In the genomic region with DNA sequence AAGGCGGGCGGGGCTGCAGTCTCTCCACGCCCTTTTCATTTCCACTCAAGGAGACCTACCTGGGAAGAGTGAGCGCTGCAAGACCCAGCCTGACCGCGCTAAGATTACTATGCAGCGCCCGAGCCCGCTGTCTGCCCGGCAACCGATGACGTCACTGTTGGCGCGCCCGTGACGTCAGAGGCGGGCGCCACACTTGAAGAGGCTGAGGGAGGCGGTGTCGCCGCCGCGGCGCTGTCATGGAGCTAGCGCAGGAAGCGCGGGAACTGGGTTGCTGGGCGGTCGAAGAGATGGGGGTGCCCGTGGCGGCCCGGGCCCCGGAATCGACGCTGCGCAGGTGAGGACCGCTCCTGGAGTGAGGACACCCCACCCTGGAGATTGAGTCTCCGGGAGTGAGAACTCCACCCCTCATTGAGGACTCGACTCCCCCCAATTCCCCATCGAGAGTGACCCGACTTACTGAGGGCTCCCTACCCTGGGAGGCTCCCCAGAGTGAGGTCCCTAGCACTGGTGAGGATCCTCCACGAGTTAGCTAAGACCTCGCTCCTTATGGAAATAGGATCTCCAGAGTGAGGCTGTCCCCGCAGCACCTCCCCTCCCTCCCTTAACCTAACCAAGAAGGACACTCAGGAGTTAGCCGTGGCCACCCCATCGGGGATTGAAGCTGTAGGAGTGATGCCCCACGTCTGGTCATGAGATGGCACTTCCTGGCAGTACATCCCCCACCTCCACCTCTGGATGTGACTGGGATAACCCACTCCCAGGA, we compare ENCODE assay signal across 1 cellular context.
TF ChIP-seq lines count a peak whose summit lies in the region.

A gene with protein sequence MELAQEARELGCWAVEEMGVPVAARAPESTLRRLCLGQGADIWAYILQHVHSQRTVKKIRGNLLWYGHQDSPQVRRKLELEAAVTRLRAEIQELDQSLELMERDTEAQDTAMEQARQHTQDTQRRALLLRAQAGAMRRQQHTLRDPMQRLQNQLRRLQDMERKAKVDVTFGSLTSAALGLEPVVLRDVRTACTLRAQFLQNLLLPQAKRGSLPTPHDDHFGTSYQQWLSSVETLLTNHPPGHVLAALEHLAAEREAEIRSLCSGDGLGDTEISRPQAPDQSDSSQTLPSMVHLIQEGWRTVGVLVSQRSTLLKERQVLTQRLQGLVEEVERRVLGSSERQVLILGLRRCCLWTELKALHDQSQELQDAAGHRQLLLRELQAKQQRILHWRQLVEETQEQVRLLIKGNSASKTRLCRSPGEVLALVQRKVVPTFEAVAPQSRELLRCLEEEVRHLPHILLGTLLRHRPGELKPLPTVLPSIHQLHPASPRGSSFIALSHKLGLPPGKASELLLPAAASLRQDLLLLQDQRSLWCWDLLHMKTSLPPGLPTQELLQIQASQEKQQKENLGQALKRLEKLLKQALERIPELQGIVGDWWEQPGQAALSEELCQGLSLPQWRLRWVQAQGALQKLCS (plus strand): TSS at position 177 of the 763 bp plus-strand sequence. CDS start 60 bp downstream, at position 237.

TF ChIP-seq in K562, 482 proteins besides CTCF, POLR2A, EP300 and RAD21 (continued from another document and continues in another):
- TF ChIP-seq, protein P1, sequence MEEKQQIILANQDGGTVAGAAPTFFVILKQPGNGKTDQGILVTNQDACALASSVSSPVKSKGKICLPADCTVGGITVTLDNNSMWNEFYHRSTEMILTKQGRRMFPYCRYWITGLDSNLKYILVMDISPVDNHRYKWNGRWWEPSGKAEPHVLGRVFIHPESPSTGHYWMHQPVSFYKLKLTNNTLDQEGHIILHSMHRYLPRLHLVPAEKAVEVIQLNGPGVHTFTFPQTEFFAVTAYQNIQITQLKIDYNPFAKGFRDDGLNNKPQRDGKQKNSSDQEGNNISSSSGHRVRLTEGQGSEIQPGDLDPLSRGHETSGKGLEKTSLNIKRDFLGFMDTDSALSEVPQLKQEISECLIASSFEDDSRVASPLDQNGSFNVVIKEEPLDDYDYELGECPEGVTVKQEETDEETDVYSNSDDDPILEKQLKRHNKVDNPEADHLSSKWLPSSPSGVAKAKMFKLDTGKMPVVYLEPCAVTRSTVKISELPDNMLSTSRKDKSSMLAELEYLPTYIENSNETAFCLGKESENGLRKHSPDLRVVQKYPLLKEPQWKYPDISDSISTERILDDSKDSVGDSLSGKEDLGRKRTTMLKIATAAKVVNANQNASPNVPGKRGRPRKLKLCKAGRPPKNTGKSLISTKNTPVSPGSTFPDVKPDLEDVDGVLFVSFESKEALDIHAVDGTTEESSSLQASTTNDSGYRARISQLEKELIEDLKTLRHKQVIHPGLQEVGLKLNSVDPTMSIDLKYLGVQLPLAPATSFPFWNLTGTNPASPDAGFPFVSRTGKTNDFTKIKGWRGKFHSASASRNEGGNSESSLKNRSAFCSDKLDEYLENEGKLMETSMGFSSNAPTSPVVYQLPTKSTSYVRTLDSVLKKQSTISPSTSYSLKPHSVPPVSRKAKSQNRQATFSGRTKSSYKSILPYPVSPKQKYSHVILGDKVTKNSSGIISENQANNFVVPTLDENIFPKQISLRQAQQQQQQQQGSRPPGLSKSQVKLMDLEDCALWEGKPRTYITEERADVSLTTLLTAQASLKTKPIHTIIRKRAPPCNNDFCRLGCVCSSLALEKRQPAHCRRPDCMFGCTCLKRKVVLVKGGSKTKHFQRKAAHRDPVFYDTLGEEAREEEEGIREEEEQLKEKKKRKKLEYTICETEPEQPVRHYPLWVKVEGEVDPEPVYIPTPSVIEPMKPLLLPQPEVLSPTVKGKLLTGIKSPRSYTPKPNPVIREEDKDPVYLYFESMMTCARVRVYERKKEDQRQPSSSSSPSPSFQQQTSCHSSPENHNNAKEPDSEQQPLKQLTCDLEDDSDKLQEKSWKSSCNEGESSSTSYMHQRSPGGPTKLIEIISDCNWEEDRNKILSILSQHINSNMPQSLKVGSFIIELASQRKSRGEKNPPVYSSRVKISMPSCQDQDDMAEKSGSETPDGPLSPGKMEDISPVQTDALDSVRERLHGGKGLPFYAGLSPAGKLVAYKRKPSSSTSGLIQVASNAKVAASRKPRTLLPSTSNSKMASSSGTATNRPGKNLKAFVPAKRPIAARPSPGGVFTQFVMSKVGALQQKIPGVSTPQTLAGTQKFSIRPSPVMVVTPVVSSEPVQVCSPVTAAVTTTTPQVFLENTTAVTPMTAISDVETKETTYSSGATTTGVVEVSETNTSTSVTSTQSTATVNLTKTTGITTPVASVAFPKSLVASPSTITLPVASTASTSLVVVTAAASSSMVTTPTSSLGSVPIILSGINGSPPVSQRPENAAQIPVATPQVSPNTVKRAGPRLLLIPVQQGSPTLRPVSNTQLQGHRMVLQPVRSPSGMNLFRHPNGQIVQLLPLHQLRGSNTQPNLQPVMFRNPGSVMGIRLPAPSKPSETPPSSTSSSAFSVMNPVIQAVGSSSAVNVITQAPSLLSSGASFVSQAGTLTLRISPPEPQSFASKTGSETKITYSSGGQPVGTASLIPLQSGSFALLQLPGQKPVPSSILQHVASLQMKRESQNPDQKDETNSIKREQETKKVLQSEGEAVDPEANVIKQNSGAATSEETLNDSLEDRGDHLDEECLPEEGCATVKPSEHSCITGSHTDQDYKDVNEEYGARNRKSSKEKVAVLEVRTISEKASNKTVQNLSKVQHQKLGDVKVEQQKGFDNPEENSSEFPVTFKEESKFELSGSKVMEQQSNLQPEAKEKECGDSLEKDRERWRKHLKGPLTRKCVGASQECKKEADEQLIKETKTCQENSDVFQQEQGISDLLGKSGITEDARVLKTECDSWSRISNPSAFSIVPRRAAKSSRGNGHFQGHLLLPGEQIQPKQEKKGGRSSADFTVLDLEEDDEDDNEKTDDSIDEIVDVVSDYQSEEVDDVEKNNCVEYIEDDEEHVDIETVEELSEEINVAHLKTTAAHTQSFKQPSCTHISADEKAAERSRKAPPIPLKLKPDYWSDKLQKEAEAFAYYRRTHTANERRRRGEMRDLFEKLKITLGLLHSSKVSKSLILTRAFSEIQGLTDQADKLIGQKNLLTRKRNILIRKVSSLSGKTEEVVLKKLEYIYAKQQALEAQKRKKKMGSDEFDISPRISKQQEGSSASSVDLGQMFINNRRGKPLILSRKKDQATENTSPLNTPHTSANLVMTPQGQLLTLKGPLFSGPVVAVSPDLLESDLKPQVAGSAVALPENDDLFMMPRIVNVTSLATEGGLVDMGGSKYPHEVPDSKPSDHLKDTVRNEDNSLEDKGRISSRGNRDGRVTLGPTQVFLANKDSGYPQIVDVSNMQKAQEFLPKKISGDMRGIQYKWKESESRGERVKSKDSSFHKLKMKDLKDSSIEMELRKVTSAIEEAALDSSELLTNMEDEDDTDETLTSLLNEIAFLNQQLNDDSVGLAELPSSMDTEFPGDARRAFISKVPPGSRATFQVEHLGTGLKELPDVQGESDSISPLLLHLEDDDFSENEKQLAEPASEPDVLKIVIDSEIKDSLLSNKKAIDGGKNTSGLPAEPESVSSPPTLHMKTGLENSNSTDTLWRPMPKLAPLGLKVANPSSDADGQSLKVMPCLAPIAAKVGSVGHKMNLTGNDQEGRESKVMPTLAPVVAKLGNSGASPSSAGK (IDR thresholded peaks at IDR 0.05), result peak; percentile 90
- TF ChIP-seq, protein P2, sequence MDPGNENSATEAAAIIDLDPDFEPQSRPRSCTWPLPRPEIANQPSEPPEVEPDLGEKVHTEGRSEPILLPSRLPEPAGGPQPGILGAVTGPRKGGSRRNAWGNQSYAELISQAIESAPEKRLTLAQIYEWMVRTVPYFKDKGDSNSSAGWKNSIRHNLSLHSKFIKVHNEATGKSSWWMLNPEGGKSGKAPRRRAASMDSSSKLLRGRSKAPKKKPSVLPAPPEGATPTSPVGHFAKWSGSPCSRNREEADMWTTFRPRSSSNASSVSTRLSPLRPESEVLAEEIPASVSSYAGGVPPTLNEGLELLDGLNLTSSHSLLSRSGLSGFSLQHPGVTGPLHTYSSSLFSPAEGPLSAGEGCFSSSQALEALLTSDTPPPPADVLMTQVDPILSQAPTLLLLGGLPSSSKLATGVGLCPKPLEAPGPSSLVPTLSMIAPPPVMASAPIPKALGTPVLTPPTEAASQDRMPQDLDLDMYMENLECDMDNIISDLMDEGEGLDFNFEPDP (CRISPR knock-in tag; IDR thresholded peaks at IDR 0.05), result 0 out of 2 replicates have a peak, but pooled peaks have one; percentile 72
- TF ChIP-seq CCNT2 (IDR thresholded peaks at IDR 0.05; ENCODE audit: borderline replicate concordance, extremely low read depth, insufficient read length, low read depth, low read length) (no peak), FOXA3 (CRISPR knock-in tag; conservative IDR thresholded peaks at IDR 0.05 in 1 of 2, IDR thresholded peaks at IDR 0.05 in 1 of 2) (0 out of 4 replicates have a peak, but pooled peaks of 1 of the 2 experiments have one; percentile 24), XRCC5 (IDR thresholded peaks at IDR 0.05; ENCODE audit: low read depth, low read length) (no peak), PYGO2 (tag; IDR thresholded peaks at IDR 0.05) (no peak), NR2C2 (CRISPR knock-in tag; IDR thresholded peaks at IDR 0.05) (no peak), NR2C2 (tag; IDR thresholded peaks at IDR 0.05) (no peak), FOXK2 (conservative IDR thresholded peaks at IDR 0.05 in 1 of 2, IDR thresholded peaks at IDR 0.05 in 1 of 2; ENCODE audit: low read depth in 2 of 2) (no peak), PCBP2 (IDR thresholded peaks at IDR 0.05; ENCODE audit: low read depth, low read length, poor library complexity, severe bottlenecking) (no peak), ADNP (tag; IDR thresholded peaks at IDR 0.05) (no peak), MBD2 (IDR thresholded peaks at IDR 0.05; ENCODE audit: borderline replicate concordance, low read depth) (peak; percentile 73; the same call in 1 of the 2 replicates), ZNF140 (CRISPR knock-in tag; IDR thresholded peaks at IDR 0.05) (no peak), SRF (CRISPR knock-in tag; IDR thresholded peaks at IDR 0.05) (peak; percentile 14 to 57; a peak in 1 of 4 replicates), RFX7 (CRISPR knock-in tag; IDR thresholded peaks at IDR 0.05) (no peak), HLTF (IDR thresholded peaks at IDR 0.05) (no peak), ZNF24 (IDR thresholded peaks at IDR 0.05) (no peak), FOXJ3 (CRISPR knock-in tag; IDR thresholded peaks at IDR 0.05) (no peak), SMAD3 (CRISPR knock-in tag; conservative IDR thresholded peaks at IDR 0.05) (no peak), STAT5A (IDR thresholded peaks at IDR 0.05; ENCODE audit: borderline replicate concordance, low read length) (no peak), EP400 (IDR thresholded peaks at IDR 0.05) (peak; percentile 93), BRF1 (IDR thresholded peaks at IDR 0.05; ENCODE audit: borderline replicate concordance, extremely low read depth, insufficient read length) (no peak), LEF1 (IDR thresholded peaks at IDR 0.05) (no peak), NELFE (IDR thresholded peaks at IDR 0.05; ENCODE audit: insufficient read depth, insufficient read length) (no peak), ZNF184 (CRISPR knock-in tag; IDR thresholded peaks at IDR 0.05) (no peak), RBM39 (optimal IDR thresholded peaks at IDR 0.05; ENCODE audit: low read depth, low read length) (no peak)
- TF ChIP-seq, protein P3, sequence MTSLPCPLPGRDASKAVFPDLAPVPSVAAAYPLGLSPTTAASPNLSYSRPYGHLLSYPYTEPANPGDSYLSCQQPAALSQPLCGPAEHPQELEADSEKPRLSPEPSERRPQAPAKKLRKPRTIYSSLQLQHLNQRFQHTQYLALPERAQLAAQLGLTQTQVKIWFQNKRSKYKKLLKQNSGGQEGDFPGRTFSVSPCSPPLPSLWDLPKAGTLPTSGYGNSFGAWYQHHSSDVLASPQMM (CRISPR knock-in tag; IDR thresholded peaks at IDR 0.05), result no peak
- TF ChIP-seq, protein P4, sequence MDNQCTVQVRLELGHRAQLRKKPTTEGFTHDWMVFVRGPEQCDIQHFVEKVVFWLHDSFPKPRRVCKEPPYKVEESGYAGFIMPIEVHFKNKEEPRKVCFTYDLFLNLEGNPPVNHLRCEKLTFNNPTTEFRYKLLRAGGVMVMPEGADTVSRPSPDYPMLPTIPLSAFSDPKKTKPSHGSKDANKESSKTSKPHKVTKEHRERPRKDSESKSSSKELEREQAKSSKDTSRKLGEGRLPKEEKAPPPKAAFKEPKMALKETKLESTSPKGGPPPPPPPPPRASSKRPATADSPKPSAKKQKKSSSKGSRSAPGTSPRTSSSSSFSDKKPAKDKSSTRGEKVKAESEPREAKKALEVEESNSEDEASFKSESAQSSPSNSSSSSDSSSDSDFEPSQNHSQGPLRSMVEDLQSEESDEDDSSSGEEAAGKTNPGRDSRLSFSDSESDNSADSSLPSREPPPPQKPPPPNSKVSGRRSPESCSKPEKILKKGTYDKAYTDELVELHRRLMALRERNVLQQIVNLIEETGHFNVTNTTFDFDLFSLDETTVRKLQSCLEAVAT (IDR thresholded peaks at IDR 0.05), result peak in 1 of 2 experiments; percentile 33; a peak in 1 of 4 replicates
- TF ChIP-seq, protein P5, sequence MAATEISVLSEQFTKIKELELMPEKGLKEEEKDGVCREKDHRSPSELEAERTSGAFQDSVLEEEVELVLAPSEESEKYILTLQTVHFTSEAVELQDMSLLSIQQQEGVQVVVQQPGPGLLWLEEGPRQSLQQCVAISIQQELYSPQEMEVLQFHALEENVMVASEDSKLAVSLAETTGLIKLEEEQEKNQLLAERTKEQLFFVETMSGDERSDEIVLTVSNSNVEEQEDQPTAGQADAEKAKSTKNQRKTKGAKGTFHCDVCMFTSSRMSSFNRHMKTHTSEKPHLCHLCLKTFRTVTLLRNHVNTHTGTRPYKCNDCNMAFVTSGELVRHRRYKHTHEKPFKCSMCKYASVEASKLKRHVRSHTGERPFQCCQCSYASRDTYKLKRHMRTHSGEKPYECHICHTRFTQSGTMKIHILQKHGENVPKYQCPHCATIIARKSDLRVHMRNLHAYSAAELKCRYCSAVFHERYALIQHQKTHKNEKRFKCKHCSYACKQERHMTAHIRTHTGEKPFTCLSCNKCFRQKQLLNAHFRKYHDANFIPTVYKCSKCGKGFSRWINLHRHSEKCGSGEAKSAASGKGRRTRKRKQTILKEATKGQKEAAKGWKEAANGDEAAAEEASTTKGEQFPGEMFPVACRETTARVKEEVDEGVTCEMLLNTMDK (IDR thresholded peaks at IDR 0.05; ENCODE audit: borderline replicate concordance, insufficient read depth, low read depth, low read length, poor library complexity, severe bottlenecking), result peak; percentile 24
- TF ChIP-seq, protein P6, sequence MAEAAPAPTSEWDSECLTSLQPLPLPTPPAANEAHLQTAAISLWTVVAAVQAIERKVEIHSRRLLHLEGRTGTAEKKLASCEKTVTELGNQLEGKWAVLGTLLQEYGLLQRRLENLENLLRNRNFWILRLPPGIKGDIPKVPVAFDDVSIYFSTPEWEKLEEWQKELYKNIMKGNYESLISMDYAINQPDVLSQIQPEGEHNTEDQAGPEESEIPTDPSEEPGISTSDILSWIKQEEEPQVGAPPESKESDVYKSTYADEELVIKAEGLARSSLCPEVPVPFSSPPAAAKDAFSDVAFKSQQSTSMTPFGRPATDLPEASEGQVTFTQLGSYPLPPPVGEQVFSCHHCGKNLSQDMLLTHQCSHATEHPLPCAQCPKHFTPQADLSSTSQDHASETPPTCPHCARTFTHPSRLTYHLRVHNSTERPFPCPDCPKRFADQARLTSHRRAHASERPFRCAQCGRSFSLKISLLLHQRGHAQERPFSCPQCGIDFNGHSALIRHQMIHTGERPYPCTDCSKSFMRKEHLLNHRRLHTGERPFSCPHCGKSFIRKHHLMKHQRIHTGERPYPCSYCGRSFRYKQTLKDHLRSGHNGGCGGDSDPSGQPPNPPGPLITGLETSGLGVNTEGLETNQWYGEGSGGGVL (CRISPR knock-in tag; IDR thresholded peaks at IDR 0.05), result no peak
- TF ChIP-seq, protein P7, sequence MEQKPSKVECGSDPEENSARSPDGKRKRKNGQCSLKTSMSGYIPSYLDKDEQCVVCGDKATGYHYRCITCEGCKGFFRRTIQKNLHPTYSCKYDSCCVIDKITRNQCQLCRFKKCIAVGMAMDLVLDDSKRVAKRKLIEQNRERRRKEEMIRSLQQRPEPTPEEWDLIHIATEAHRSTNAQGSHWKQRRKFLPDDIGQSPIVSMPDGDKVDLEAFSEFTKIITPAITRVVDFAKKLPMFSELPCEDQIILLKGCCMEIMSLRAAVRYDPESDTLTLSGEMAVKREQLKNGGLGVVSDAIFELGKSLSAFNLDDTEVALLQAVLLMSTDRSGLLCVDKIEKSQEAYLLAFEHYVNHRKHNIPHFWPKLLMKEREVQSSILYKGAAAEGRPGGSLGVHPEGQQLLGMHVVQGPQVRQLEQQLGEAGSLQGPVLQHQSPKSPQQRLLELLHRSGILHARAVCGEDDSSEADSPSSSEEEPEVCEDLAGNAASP (IDR thresholded peaks at IDR 0.05), result no peak
